Comparison of ENCODE assay signal across 9 cellular contexts in the genomic region with DNA sequence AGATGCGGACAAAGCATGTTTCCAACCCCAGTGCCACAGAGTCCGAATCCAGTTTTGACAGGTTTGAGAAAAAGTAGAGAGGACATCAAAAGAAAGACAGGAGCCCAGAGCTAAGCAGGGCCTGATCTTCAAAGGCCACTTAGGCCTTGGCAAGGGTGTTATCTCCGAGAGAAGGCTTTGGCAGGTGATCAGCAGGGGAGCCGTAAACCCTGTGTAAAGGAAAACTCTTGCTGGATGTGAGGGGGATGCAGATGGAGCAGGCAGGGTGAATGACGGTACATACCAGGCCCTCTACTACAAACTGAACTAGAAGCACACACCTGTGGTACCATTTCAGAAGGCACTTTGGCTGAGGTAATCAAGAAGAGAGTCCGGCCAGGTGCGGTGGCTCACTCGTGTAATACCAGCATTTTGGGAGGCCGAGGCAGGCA. TPM values are rescaled to one million over a fixed set of nuclear protein-coding genes. Genes with fewer than 3 reads are reported as not detected.
DNase-seq lines count a peak whose midpoint lies in the region; ATAC-seq and TF ChIP-seq lines count a peak whose summit lies in the region.
"Had no signal": no experiment of that assay in that cellular context is flagged by ENCODE, and none has a peak within 500 bp of the region (broad histone marks: within the 10 kb centered on the region; RNA-seq: fewer than 3 reads in every experiment).

No MANE protein-coding gene starts in this region.

- H3K36me3 ChIP-seq in heart left ventricle, result peaks cover 0 to 34% (median 26%) of the 10 kb centered on the region in 9 donors
- H3K36me3 ChIP-seq in lower lobe of right lung, result peaks cover 26% of the 10 kb centered on the region
- H3K36me3 ChIP-seq in upper lobe of right lung, result peaks cover 27% of the 10 kb centered on the region

- POLR2A ChIA-PET in activated naive CD8-positive, alpha-beta T cell treated with anti-CD3 and anti-CD28 coated beads, Interleukin-2, amount 10 ng/mL, durations not matched to agents 7 days and 5 days (lab: Charles Lee), result interaction anchor here (1.9 to 7.3 kb wide), 5 partner anchors 9 to 108 kb away, joined by 7 to 144 read pairs (median 32); a partner anchor contains a TSS

- H3K27ac ChIP-seq in heart left ventricle (peak overlapping the region in 9 of 12 donors; percentile 97 to 100 (median 100)), lower lobe of right lung (peak overlapping the region; percentile 100), upper lobe of right lung (peak overlapping the region; percentile 100)

- H3K36me3 Mint-ChIP-seq in activated naive CD8-positive, alpha-beta T cell treated with anti-CD3 and anti-CD28 coated beads, Interleukin-2, amount 10 ng/mL, durations not matched to agents 7 days and 5 days, result peaks cover 35% of the 10 kb centered on the region

- H3K9me3 ChIP-seq in heart left ventricle (no peaks in the 10 kb centered on the region), lower lobe of right lung (no peaks in the 10 kb centered on the region), upper lobe of right lung (no peaks in the 10 kb centered on the region)

- H3K27me3 Mint-ChIP-seq in activated naive CD8-positive, alpha-beta T cell treated with anti-CD3 and anti-CD28 coated beads, Interleukin-2, amount 10 ng/mL, durations not matched to agents 7 days and 5 days, result no peaks in the 10 kb centered on the region

- peaks cover 31% of the 10 kb centered on the region for H3K4me1 Mint-ChIP-seq in activated naive CD8-positive, alpha-beta T cell treated with anti-CD3 and anti-CD28 coated beads, Interleukin-2, amount 10 ng/mL, durations not matched to agents 7 days and 5 days

- peak overlapping the region; percentile 100 for H3K4me3 Mint-ChIP-seq in activated naive CD8-positive, alpha-beta T cell treated with anti-CD3 and anti-CD28 coated beads, Interleukin-2, amount 10 ng/mL, durations not matched to agents 7 days and 5 days

- H3K4me1 ChIP-seq in heart left ventricle (peaks cover 12 to 37% (median 33%) of the 10 kb centered on the region in 12 donors), lower lobe of right lung (peaks cover 34% of the 10 kb centered on the region), upper lobe of right lung (peaks cover 29% of the 10 kb centered on the region)

- TF ChIP-seq CTCF in heart left ventricle (IDR thresholded peaks at IDR 0.05) (no peak), lower lobe of right lung (IDR thresholded peaks at IDR 0.05) (no peak), upper lobe of right lung (IDR thresholded peaks at IDR 0.05) (no peak), GM10266 (IDR thresholded peaks at IDR 0.05; ENCODE audit: control insufficient read depth, insufficient read depth, low read depth, missing control alignments) (no peak)

- whole genome bisulfite sequencing in heart left ventricle, 4 donors, result 73 to 82% (median 79%) methylated on average over 9 of the region's 9 CpGs

- TF ChIP-seq POLR2A in heart left ventricle (IDR thresholded peaks at IDR 0.05), result no peak

- H3K27me3 ChIP-seq in heart left ventricle, result no peaks in the 10 kb centered on the region
- no peaks in the 10 kb centered on the region for H3K27me3 ChIP-seq in lower lobe of right lung (ENCODE audit: low read depth)
- H3K27me3 ChIP-seq in upper lobe of right lung, result no peaks in the 10 kb centered on the region

- no peak for ATAC-seq in heart left ventricle
- ATAC-seq in left ventricle myocardium superior, result no peak
- no peak for ATAC-seq in activated naive CD8-positive, alpha-beta T cell treated with anti-CD3 and anti-CD28 coated beads, Interleukin-2, amount 10 ng/mL, durations not matched to agents 7 days and 5 days (ENCODE audit: low read depth)
- ATAC-seq in lower lobe of right lung, result no peak
- no peak for ATAC-seq in upper lobe of right lung
- no peak for ATAC-seq in GM21529 (IDR thresholded peaks at IDR 0.05; ENCODE audit: unreplicated experiment)

- H3K4me3 ChIP-seq in heart left ventricle (peak overlapping the region in 6 of 12 donors; percentile 84 to 100 (median 96)), lower lobe of right lung (peak overlapping the region; percentile 97), upper lobe of right lung (peak overlapping the region; percentile 100)

- peak overlapping the region; percentile 100 for H3K27ac Mint-ChIP-seq in activated naive CD8-positive, alpha-beta T cell treated with anti-CD3 and anti-CD28 coated beads, Interleukin-2, amount 10 ng/mL, durations not matched to agents 7 days and 5 days

- H3K9me3 Mint-ChIP-seq in activated naive CD8-positive, alpha-beta T cell treated with anti-CD3 and anti-CD28 coated beads, Interleukin-2, amount 10 ng/mL, durations not matched to agents 7 days and 5 days, result no peaks in the 10 kb centered on the region

- intact Hi-C loops in heart left ventricle (cut with DNase I) (loop anchor here in 4 of 10 donors (2.0 to 10.0 kb wide), 4 partner anchors 68 to 200 kb away; a partner anchor contains a TSS), left ventricle myocardium superior (cut with micrococcal nuclease) (no loop called here), lower lobe of right lung (cut with DNase I) (no loop called here), upper lobe of right lung (cut with DNase I) (no loop called here)

- DNase-seq in heart left ventricle, result peak in 1 of 5 donors; percentile 30
- DNase-seq in left ventricle myocardium superior, result no peak
- no peak for DNase-seq in activated naive CD8-positive, alpha-beta T cell treated with anti-CD3 and anti-CD28 coated beads, Interleukin-2, amount 10 ng/mL, durations not matched to agents 7 days and 5 days
- DNase-seq in lower lobe of right lung, result no peak
- DNase-seq in upper lobe of right lung, result peak; percentile 57
- no peak for DNase-seq in activated CD4-positive, CD25-positive, alpha-beta regulatory T cell treated with anti-CD3 and anti-CD28 coated beads, Interleukin-2, amount 50 U/mL, for 72 hours
- no peak for DNase-seq in GM10266 (ENCODE audit: extremely low spot score)
- DNase-seq: effector CD8-positive, alpha-beta T cell had no signal

RNA-seq across cellular contexts. Expression of a gene that starts 1.4 kb away (rescaled TPM):
- total RNA-seq in heart left ventricle (100 to 1,000 TPM; 106 to 252 (median 178) TPM), left ventricle myocardium superior (230 TPM), lower lobe of right lung (517 TPM), upper lobe of right lung (470 TPM)
- 100 to 1,000 TPM; 126 to 195 TPM for polyA plus RNA-seq in heart left ventricle
- 1,000 to 10,000 TPM; 1,103 to 1,162 TPM for total RNA-seq in activated naive CD8-positive, alpha-beta T cell treated with anti-CD3 and anti-CD28 coated beads, Interleukin-2, amount 10 ng/mL, durations not matched to agents 7 days and 5 days

RNA-seq across cellular contexts. Expression of a gene that starts 56.0 kb away (rescaled TPM):
- total RNA-seq in heart left ventricle (not detected), left ventricle myocardium superior (not detected), lower lobe of right lung (not detected), upper lobe of right lung (not detected)
- polyA plus RNA-seq in heart left ventricle, result not detected
- total RNA-seq in activated naive CD8-positive, alpha-beta T cell treated with anti-CD3 and anti-CD28 coated beads, Interleukin-2, amount 10 ng/mL, durations not matched to agents 7 days and 5 days, result under 1 TPM in 1 of 2 experiments, not detected in 1; 0.40 TPM
